In the genomic region with DNA sequence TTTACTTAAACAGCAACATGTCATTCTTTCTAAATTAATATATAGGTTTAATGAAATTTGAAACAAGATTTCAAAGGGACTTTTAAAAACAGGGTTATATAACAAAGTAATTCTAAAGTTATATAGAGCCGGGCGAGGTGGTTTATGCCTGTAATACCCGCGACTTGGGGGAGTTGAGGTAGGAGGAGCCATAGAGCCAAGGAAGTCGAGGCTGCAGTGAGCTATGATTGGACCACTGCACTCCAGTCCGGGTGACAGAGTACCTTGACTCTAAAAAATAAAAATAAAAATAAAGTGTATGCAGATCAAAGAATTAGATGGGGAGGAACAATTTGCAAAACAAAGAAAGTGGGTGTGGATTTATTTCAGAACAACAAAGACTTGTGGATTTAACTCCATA, we compare ENCODE assay signal across 22 cellular contexts.
DNase-seq lines count a peak whose midpoint lies in the region; ATAC-seq, FAIRE-seq and TF ChIP-seq lines count a peak whose summit lies in the region.
"Had no signal": no experiment of that assay in that cellular context is flagged by ENCODE, and none has a peak within 500 bp of the region (broad histone marks: within the 10 kb centered on the region; RNA-seq: fewer than 3 reads in every experiment).

No MANE protein-coding gene starts in this region.

- H3K9me3 ChIP-seq in H9 (ENCODE audit: control insufficient read depth, low read depth, low read length) (no peaks in the 10 kb centered on the region), endodermal cell (ENCODE audit: control insufficient read depth, low read length) (no peaks in the 10 kb centered on the region)
- H3K9me3 ChIP-seq: BLaER1, Caco-2, HAP-1 had no signal

- H4K8ac ChIP-seq in H9 (replicated peaks; ENCODE audit: insufficient read length, low read depth, low read length), result no peak overlapping the region

- peaks cover 8 to 9% of the 10 kb centered on the region in 2 experiments for H3K4me1 Mint-ChIP-seq in H9
- peaks cover 8% of the 10 kb centered on the region for H3K4me1 Mint-ChIP-seq in WTC11
- H3K4me1 Mint-ChIP-seq in endodermal cell, result peaks cover 2% of the 10 kb centered on the region
- H3K4me1 Mint-ChIP-seq: B cell; CD4-positive, CD25-positive, alpha-beta regulatory T cell had no signal

- H3K9ac ChIP-seq in H9 (ENCODE audit: extremely low read depth, insufficient read length, low read length), result no peak overlapping the region
- H3K9ac ChIP-seq in endodermal cell (ENCODE audit: extremely low read depth, low read length, poor library complexity, severe bottlenecking), result no peak overlapping the region
- H3K9ac ChIP-seq: BLaER1 had no signal

- no peak overlapping the region for H3K23ac ChIP-seq in H9 (ENCODE audit: insufficient read length, low read depth, low read length)

- no peak overlapping the region for H3K4me3 ChIP-seq in endodermal cell (ENCODE audit: low read length)
- H3K4me3 ChIP-seq: BLaER1, GM12878, HAP-1 had no signal

- no peaks in the 10 kb centered on the region for H3K79me2 ChIP-seq in H9 (ENCODE audit: insufficient read depth, low read length)

- H2AK5ac ChIP-seq in H9 (ENCODE audit: insufficient read length, low read length), result no peak overlapping the region

- no CpG with 5 or more reads among the region's 6 CpGs for WGBS in H9 (ENCODE audit: extremely low coverage, insufficient read length, low lambda C conversion rate)
- WGBS in endodermal cell (ENCODE audit: insufficient coverage in 1 of 2, insufficient read length in 1 of 2), 2 experiments, result 91 to 92% methylated on average over 4 to 6 of the region's 6 CpGs

- CTCF ChIA-PET in WTC11 (lab: Charles Lee), result interaction anchor here (0.5 to 1.8 kb wide), 6 partner anchors 17 to 244 kb away, joined by 3 to 10 read pairs (median 4); no protein-coding TSS in a partner anchor

- H3K9me3 Mint-ChIP-seq in H9 (no peaks in the 10 kb centered on the region), WTC11 (no peaks in the 10 kb centered on the region), endodermal cell (no peaks in the 10 kb centered on the region)
- H3K9me3 Mint-ChIP-seq: CD8-positive, alpha-beta T cell had no signal

- no peak overlapping the region for H3K4me3 Mint-ChIP-seq in H9
- H3K4me3 Mint-ChIP-seq in WTC11, result no peak overlapping the region
- H3K4me3 Mint-ChIP-seq in endodermal cell, result no peak overlapping the region
- H3K4me3 Mint-ChIP-seq: B cell; CD4-positive, CD25-positive, alpha-beta regulatory T cell; CD8-positive, alpha-beta T cell had no signal

- H4K91ac ChIP-seq in H9 (ENCODE audit: insufficient read length, low read depth, low read length), result no peak overlapping the region

- peak; percentile 66 for ATAC-seq in WTC11
- no peak for ATAC-seq in GM21576 (IDR thresholded peaks at IDR 0.05; ENCODE audit: unreplicated experiment)
- no peak for ATAC-seq in GM18519 (IDR thresholded peaks at IDR 0.05; ENCODE audit: low FRiP score, unreplicated experiment)
- ATAC-seq: CD8-positive, alpha-beta T cell; GM12878 had no signal

- H3K4me1 ChIP-seq in H9 (ENCODE audit: insufficient read depth, low read length) (peaks cover 2% of the 10 kb centered on the region; the same call in 1 of the 2 replicates), endodermal cell (ENCODE audit: control insufficient read depth, insufficient read depth, low read length) (no peaks in the 10 kb centered on the region)
- H3K4me1 ChIP-seq: BLaER1, Caco-2, HAP-1 had no signal

- H3K36me3 ChIP-seq in endodermal cell (ENCODE audit: control insufficient read depth, insufficient read depth, low read length), result no peaks in the 10 kb centered on the region
- H3K36me3 ChIP-seq: BLaER1, HAP-1 had no signal

- H2AFZ ChIP-seq in H9 (ENCODE audit: low read length), result no peak overlapping the region

- peak; percentile 38; the same call in 2 of the 3 replicates for TF ChIP-seq CTCF in H9 (conservative IDR thresholded peaks at IDR 0.05)
- TF ChIP-seq CTCF in WTC11 (IDR thresholded peaks at IDR 0.05), result no peak
- TF ChIP-seq CTCF in endodermal cell (conservative IDR thresholded peaks at IDR 0.05), result peak; percentile 27

- no peaks in the 10 kb centered on the region for H3K23me2 ChIP-seq in H9 (ENCODE audit: insufficient read length, low read depth, low read length, poor library complexity, severe bottlenecking)

- no peak overlapping the region for H2BK15ac ChIP-seq in H9 (ENCODE audit: low read depth, low read length)

- no peak overlapping the region for H3K14ac ChIP-seq in H9 (ENCODE audit: insufficient read depth, low read length)

- no peak overlapping the region for H3K56ac ChIP-seq in H9 (ENCODE audit: insufficient read length, low read depth, low read length)

- H4K20me1 ChIP-seq in H9 (ENCODE audit: control insufficient read depth, insufficient read depth, insufficient read length), result no peaks in the 10 kb centered on the region
- H4K20me1 ChIP-seq: BLaER1 had no signal

- FAIRE-seq in G401.6 (lab: Jason Lieb, UNC), result peak; percentile 63
- FAIRE-seq: A204.1, GM12878 had no signal

- H3K27me3 ChIP-seq in H9 (ENCODE audit: insufficient read depth, low read length) (no peaks in the 10 kb centered on the region), endodermal cell (ENCODE audit: control insufficient read depth, insufficient read depth, low read length, poor library complexity, severe bottlenecking) (no peaks in the 10 kb centered on the region)
- H3K27me3 ChIP-seq: BLaER1 had no signal

- H4K5ac ChIP-seq in H9 (ENCODE audit: insufficient read length, low read depth, low read length), result no peak overlapping the region

- H3K4me2 ChIP-seq in H9 (ENCODE audit: insufficient read depth, insufficient read length, low read length), result no peak overlapping the region
- H3K4me2 ChIP-seq: BLaER1 had no signal

- H3K27ac Mint-ChIP-seq in H9 (no peak overlapping the region), WTC11 (no peak overlapping the region), endodermal cell (no peak overlapping the region)
- H3K27ac Mint-ChIP-seq: B cell; CD4-positive, CD25-positive, alpha-beta regulatory T cell; CD8-positive, alpha-beta T cell had no signal

- H3K27me3 Mint-ChIP-seq in H9 (ENCODE audit: low read depth), result peaks cover 14% of the 10 kb centered on the region
- H3K27me3 Mint-ChIP-seq in WTC11 (ENCODE audit: low read depth), result no peaks in the 10 kb centered on the region
- peaks cover 7% of the 10 kb centered on the region for H3K27me3 Mint-ChIP-seq in endodermal cell (ENCODE audit: insufficient read depth)

- no peak overlapping the region for H3K4ac ChIP-seq in H9 (ENCODE audit: low read depth, low read length)

- no peak overlapping the region for H3K18ac ChIP-seq in H9 (ENCODE audit: insufficient read length, low read depth, low read length)

- H3T11ph ChIP-seq in H9 (ENCODE audit: low read length), result no peak overlapping the region

- no peaks in the 10 kb centered on the region for H3K79me1 ChIP-seq in H9 (ENCODE audit: insufficient read depth, low read depth, low read length, poor library complexity, severe bottlenecking)

- H3K36me3 Mint-ChIP-seq in H9 (ENCODE audit: insufficient read depth in 1 of 3, low read depth in 3 of 3), result no peaks in the 10 kb centered on the region
- no peaks in the 10 kb centered on the region for H3K36me3 Mint-ChIP-seq in WTC11
- no peaks in the 10 kb centered on the region for H3K36me3 Mint-ChIP-seq in endodermal cell (ENCODE audit: low read depth)
- H3K36me3 Mint-ChIP-seq: CD4-positive, CD25-positive, alpha-beta regulatory T cell; CD8-positive, alpha-beta T cell had no signal

- POLR2A ChIA-PET in WTC11 (lab: Charles Lee), result no interaction called here

- no peak overlapping the region for H2BK12ac ChIP-seq in H9 (ENCODE audit: insufficient read length, low read depth, low read length)

- no peak overlapping the region for H2BK120ac ChIP-seq in H9 (ENCODE audit: low read depth, low read length, poor library complexity, severe bottlenecking)

- H2BK5ac ChIP-seq in H9 (ENCODE audit: insufficient read length, low read length), result no peak overlapping the region

- H3K27ac ChIP-seq in H9 (ENCODE audit: insufficient read length, low read depth, low read length) (no peak overlapping the region), endodermal cell (ENCODE audit: low read depth, low read length) (no peak overlapping the region)
- H3K27ac ChIP-seq: 22Rv1, BLaER1, C4-2B had no signal

- no peak overlapping the region for H2BK20ac ChIP-seq in H9 (ENCODE audit: low read depth, low read length, poor library complexity, severe bottlenecking)

- DNase-seq in H9 (no peak), WTC11 (ENCODE audit: low spot score) (no peak), endodermal cell (no peak), NCI-H446 treated with DMSO at 0.1 percent for 48 hours (lab: John Stamatoyannopoulos, UW) (no peak), iPS-NIHi7 (ENCODE audit: extremely low spot score) (no peak)
- DNase-seq: Caco-2; CD4-positive, CD25-positive, alpha-beta regulatory T cell; CD8-positive, alpha-beta T cell; DMS153; DND-41; GDM1; GOT3 had no signal

TF ChIP-seq in WTC11, 78 proteins besides CTCF, POLR2A, EP300 and RAD21:
- TF ChIP-seq, protein P1, sequence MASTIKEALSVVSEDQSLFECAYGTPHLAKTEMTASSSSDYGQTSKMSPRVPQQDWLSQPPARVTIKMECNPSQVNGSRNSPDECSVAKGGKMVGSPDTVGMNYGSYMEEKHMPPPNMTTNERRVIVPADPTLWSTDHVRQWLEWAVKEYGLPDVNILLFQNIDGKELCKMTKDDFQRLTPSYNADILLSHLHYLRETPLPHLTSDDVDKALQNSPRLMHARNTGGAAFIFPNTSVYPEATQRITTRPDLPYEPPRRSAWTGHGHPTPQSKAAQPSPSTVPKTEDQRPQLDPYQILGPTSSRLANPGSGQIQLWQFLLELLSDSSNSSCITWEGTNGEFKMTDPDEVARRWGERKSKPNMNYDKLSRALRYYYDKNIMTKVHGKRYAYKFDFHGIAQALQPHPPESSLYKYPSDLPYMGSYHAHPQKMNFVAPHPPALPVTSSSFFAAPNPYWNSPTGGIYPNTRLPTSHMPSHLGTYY (CRISPR knock-in tag; IDR thresholded peaks at IDR 0.05), result no peak
